In the genomic region with DNA sequence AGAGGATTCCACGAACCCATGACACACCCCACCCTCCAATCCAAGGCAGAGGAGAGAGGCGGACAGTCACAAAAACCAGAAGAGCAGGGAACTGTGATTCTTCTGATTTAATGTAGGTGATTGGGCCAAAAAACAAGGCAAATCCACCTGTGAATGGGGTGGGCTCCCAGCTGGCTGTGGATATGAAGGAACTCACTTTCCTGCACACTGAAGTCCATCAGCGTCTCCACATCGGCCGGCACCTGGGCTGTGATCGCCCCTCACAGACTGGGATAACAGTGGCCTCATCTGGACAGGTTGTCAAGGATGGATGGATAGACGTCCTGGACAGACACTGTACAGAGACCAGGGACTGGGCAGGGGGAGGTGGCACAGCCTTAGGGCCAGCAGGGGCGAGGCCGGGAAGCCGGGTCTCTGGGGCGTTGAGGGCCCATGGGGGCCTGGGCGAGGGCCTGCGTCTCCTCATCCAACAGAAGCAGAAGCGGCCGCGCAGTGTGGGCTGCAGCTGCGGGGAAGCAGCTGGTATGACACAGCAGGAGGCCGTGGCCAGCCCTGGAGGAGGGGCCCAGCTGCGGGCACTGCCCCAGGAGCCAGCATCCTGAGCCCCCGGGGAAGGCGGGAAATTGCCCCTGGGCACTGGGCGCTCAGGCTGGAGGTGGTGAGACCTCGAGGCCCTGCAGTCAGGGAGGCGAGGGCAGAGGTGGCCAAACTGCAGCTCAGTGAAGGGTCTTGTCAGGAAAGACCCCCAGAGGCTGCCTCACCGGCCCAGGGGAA, we compare ENCODE assay signal across 26 cellular contexts. TPM values are rescaled to one million over a fixed set of nuclear protein-coding genes. Genes with fewer than 3 reads are reported as not detected.
DNase-seq lines count a peak whose midpoint lies in the region; ATAC-seq, FAIRE-seq and TF ChIP-seq lines count a peak whose summit lies in the region.
"Had no signal": no experiment of that assay in that cellular context is flagged by ENCODE, and none has a peak within 500 bp of the region (broad histone marks: within the 10 kb centered on the region; RNA-seq: fewer than 3 reads in every experiment).

No MANE protein-coding gene starts in this region.

- H3K27ac Mint-ChIP-seq in activated naive CD4-positive, alpha-beta T cell treated with anti-CD3 and anti-CD28 coated beads, Interleukin-2, amount 50 U/mL, for 72 hours = no peak overlapping the region
- H3K27ac Mint-ChIP-seq: activated T-helper 1 cell treated with anti-CD3 and anti-CD28 coated beads, Interleukin-12 subunit alpha, Interleukin-12 subunit beta, Interleukin-2, Interleukin-4 antibody, amounts not matched to agents 30 ng/mL and 10 ng/mL and 1 ng/mL, durations not matched to agents 14 hours and 24 hours and 36 hours; HFFc6; T-helper 2 cell treated with Interferon-gamma antibody and Interleukin-4, amounts not matched to agents 5 μg/mL and 100 μg/mL, for 36 hours had no signal

- FAIRE-seq in HTR-8/SVneo (lab: Jason Lieb, UNC) = no peak
- FAIRE-seq: A204.1, GM12878, islet of Langerhans had no signal

- no peaks in the 10 kb centered on the region for H3K36me3 Mint-ChIP-seq in activated naive CD4-positive, alpha-beta T cell treated with anti-CD3 and anti-CD28 coated beads, Interleukin-2, amount 50 U/mL, for 72 hours

- no peak overlapping the region for H3K4me3 ChIP-seq in left ventricle myocardium inferior
- H3K4me3 ChIP-seq in HAP-1 = no peak overlapping the region
- H3K4me3 ChIP-seq: adrenal gland, GM12878, heart left ventricle had no signal

- no peaks in the 10 kb centered on the region for H3K9me3 Mint-ChIP-seq in activated naive CD4-positive, alpha-beta T cell treated with anti-CD3 and anti-CD28 coated beads, Interleukin-2, amount 50 U/mL, for 72 hours
- H3K9me3 Mint-ChIP-seq: activated T-helper 1 cell treated with anti-CD3 and anti-CD28 coated beads, Interleukin-12 subunit alpha, Interleukin-12 subunit beta, Interleukin-2, Interleukin-4 antibody, amounts not matched to agents 30 ng/mL and 10 ng/mL and 1 ng/mL, durations not matched to agents 14 hours and 24 hours and 36 hours; central memory CD8-positive, alpha-beta T cell; HFFc6; T-helper 2 cell treated with Interferon-gamma antibody and Interleukin-4, amounts not matched to agents 5 μg/mL and 100 μg/mL, for 36 hours had no signal

- peak; percentile 49 for DNase-seq in Right ventricle myocardium inferior (ENCODE audit: missing footprints)
- no peak for DNase-seq in left ventricle myocardium inferior
- peak; percentile 45 for DNase-seq in midbrain (lab: John Stamatoyannopoulos, UW)
- DNase-seq in retina = peak; percentile 32
- DNase-seq in activated naive CD4-positive, alpha-beta T cell treated with anti-CD3 and anti-CD28 coated beads, Interleukin-2, amount 50 U/mL, for 72 hours (ENCODE audit: low spot score in 2 of 2) = no peak
- DNase-seq in HTR-8/SVneo (ENCODE audit: insufficient read length, low spot score) = no peak
- no peak for DNase-seq in HAP-1 (ENCODE audit: low spot score in 2 of 2)
- DNase-seq: activated CD4-positive, CD25-positive, alpha-beta regulatory T cell; adrenal gland; DMS 273 treated with DMSO at 0.1 percent for 48 hours; effector memory CD4-positive, alpha-beta T cell; GF-D8; HFFc6; Karpas-422; NCI-H1105; PC-3; stimulated activated CD4-positive, alpha-beta T cell treated with anti-CD3 and anti-CD28 coated beads, Interleukin-2, amount 100 ng/mL, for 24 hours had no signal

- in situ Hi-C loops in HAP-1 (cut with MboI; ENCODE audit: low sequenced_read_pairs) = no loop called here

- H3K4me1 ChIP-seq in left ventricle myocardium inferior (peaks cover 52% of the 10 kb centered on the region), HAP-1 (no peaks in the 10 kb centered on the region)

- ATAC-seq in Right ventricle myocardium inferior = no peak
- no peak for ATAC-seq in activated naive CD4-positive, alpha-beta T cell treated with anti-CD3 and anti-CD28 coated beads, Interleukin-2, amount 50 U/mL, for 72 hours
- no peak for ATAC-seq in SK-N-SH treated with all-trans-retinoic acid at 6 μM for 48 hours
- ATAC-seq: GM12878, PC-3 had no signal

- H3K27me3 ChIP-seq in left ventricle myocardium inferior (ENCODE audit: low read depth) (no peaks in the 10 kb centered on the region), HAP-1 (ENCODE audit: low read depth) (no peaks in the 10 kb centered on the region)
- H3K27me3 ChIP-seq: adrenal gland had no signal

- intact Hi-C loops in Right ventricle myocardium inferior (cut with DNase I) = loop anchor here (2.0 kb wide), 1 partner anchor 54 kb away; the partner anchor contains the start of gene DIP2C
- intact Hi-C loops in left ventricle myocardium inferior (cut with micrococcal nuclease) = no loop called here

- H3K36me3 ChIP-seq in left ventricle myocardium inferior (no peaks in the 10 kb centered on the region), HAP-1 (replicated peaks) (no peaks in the 10 kb centered on the region)
- H3K36me3 ChIP-seq: adrenal gland had no signal

- TF ChIP-seq CTCF in left ventricle myocardium inferior (IDR thresholded peaks at IDR 0.05; ENCODE audit: borderline replicate concordance) = no peak

- no peaks in the 10 kb centered on the region for H3K9me3 ChIP-seq in left ventricle myocardium inferior (replicated peaks)
- no peaks in the 10 kb centered on the region for H3K9me3 ChIP-seq in HAP-1
- H3K9me3 ChIP-seq: adrenal gland, heart left ventricle had no signal

- H3K27ac ChIP-seq in left ventricle myocardium inferior (replicated peaks) = no peak overlapping the region
- H3K27ac ChIP-seq: adrenal gland, C4-2B had no signal

TF ChIP-seq in SK-N-SH treated with all-trans-retinoic acid at 6 μM for 48 hours, 23 proteins besides CTCF, POLR2A, EP300 and RAD21 (continues in another document):
- TF ChIP-seq TOX (CRISPR knock-in tag; IDR thresholded peaks at IDR 0.05; ENCODE audit: borderline replicate concordance) = no peak
- no peak for TF ChIP-seq SNAI2 (CRISPR knock-in tag; IDR thresholded peaks at IDR 0.05)
- TF ChIP-seq CSRNP3 (CRISPR knock-in tag; IDR thresholded peaks at IDR 0.05) = no peak
- TF ChIP-seq TSHZ2 (CRISPR knock-in tag; IDR thresholded peaks at IDR 0.05) = no peak
- TF ChIP-seq PPARA (CRISPR knock-in tag; IDR thresholded peaks at IDR 0.05; ENCODE audit: borderline replicate concordance) = no peak
- no peak for TF ChIP-seq BACH2 (CRISPR knock-in tag; IDR thresholded peaks at IDR 0.05; ENCODE audit: borderline replicate concordance)
- no peak for TF ChIP-seq GLIS3 (CRISPR knock-in tag; IDR thresholded peaks at IDR 0.05)
- no peak for TF ChIP-seq RARB (CRISPR knock-in tag; IDR thresholded peaks at IDR 0.05)
- TF ChIP-seq ZNF70 (CRISPR knock-in tag; IDR thresholded peaks at IDR 0.05) = no peak
- TF ChIP-seq ZFP30 (CRISPR knock-in tag; IDR thresholded peaks at IDR 0.05) = no peak
- TF ChIP-seq ZFP3 (CRISPR knock-in tag; IDR thresholded peaks at IDR 0.05) = no peak
- no peak for TF ChIP-seq ZNF8 (CRISPR knock-in tag; IDR thresholded peaks at IDR 0.05)
- no peak for TF ChIP-seq ZNF565 (CRISPR knock-in tag; conservative IDR thresholded peaks at IDR 0.05; ENCODE audit: low read depth)
- TF ChIP-seq ARNTL (CRISPR knock-in tag; IDR thresholded peaks at IDR 0.05; ENCODE audit: borderline replicate concordance, low read depth) = no peak

RNA-seq across cellular contexts. Expression of gene DIP2C, which starts 54.2 kb away (rescaled TPM):
- total RNA-seq in Right ventricle myocardium inferior = 28.3 TPM
- total RNA-seq in left ventricle myocardium inferior = 30.8 TPM
- 1 to 10 TPM in 1 of 2 donors, under 1 TPM in 1; 0.55 to 1.7 TPM for total RNA-seq in activated naive CD4-positive, alpha-beta T cell treated with anti-CD3 and anti-CD28 coated beads, Interleukin-2, amount 50 U/mL, for 72 hours

Comparison
In these comparisons a context has a peak if more than half of its experiments do, and no peak if none do; other contexts are left out.
1. DNase-seq: peak in Right ventricle myocardium inferior (single experiment), midbrain (single experiment) and retina (single experiment); none in left ventricle myocardium inferior (single experiment), activated naive CD4-positive, alpha-beta T cell treated with anti-CD3 and anti-CD28 coated beads, Interleukin-2, amount 50 U/mL, for 72 hours (0 of 2), HTR-8/SVneo (single experiment) and HAP-1 (0 of 2).
2. RNA of gene DIP2C, which starts 54.2 kb away (total RNA-seq): 30.8 TPM in left ventricle myocardium inferior (single experiment) and 28.3 TPM in Right ventricle myocardium inferior (single experiment); 0.55 to 1.7 TPM in activated naive CD4-positive, alpha-beta T cell treated with anti-CD3 and anti-CD28 coated beads, Interleukin-2, amount 50 U/mL, for 72 hours; every median in the first group is over 10 times any median in the second.